ENCODE assay signal across 1 cellular context in the genomic region with DNA sequence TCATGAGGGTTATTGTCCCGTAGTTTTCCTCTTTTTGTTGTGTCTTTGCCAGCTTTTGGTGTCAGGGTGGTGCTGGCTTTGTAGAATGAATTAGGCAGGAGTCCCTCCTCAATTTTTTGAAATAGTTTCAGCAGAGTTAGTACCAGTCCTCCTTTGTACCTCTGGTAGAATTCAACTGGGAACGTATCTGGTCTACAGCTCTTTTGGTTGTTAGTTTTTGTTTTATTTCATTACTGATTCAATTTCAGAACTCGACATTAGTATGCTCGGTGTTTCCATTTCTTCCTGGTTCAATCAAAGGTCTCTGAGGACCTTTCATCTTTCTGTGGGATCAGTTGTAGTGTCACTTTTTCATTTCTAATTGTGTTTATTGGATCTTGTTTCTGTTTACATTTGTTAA.
TF ChIP-seq lines count a peak whose summit lies in the region.

No MANE protein-coding gene starts in this region.

TF ChIP-seq in A549, 52 proteins besides CTCF, POLR2A, EP300 and RAD21 (continued from another document):
- TF ChIP-seq, protein P1, sequence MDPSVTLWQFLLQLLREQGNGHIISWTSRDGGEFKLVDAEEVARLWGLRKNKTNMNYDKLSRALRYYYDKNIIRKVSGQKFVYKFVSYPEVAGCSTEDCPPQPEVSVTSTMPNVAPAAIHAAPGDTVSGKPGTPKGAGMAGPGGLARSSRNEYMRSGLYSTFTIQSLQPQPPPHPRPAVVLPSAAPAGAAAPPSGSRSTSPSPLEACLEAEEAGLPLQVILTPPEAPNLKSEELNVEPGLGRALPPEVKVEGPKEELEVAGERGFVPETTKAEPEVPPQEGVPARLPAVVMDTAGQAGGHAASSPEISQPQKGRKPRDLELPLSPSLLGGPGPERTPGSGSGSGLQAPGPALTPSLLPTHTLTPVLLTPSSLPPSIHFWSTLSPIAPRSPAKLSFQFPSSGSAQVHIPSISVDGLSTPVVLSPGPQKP (IDR thresholded peaks at IDR 0.05; ENCODE audit: low read depth, low read length) = no peak
- TF ChIP-seq RNF2 (IDR thresholded peaks at IDR 0.05; ENCODE audit: borderline replicate concordance, low read depth) = no peak
- TF ChIP-seq SREBF2 (IDR thresholded peaks at IDR 0.05) = no peak
- no peak for TF ChIP-seq CEBPB (IDR thresholded peaks at IDR 0.05)
- TF ChIP-seq ZNF302 (CRISPR knock-in tag; IDR thresholded peaks at IDR 0.05) = no peak
- TF ChIP-seq TP53 (CRISPR knock-in tag; IDR thresholded peaks at IDR 0.05) = no peak
- no peak for TF ChIP-seq ESRRA (IDR thresholded peaks at IDR 0.05; ENCODE audit: borderline replicate concordance, low read length)
- TF ChIP-seq MAZ (IDR thresholded peaks at IDR 0.05; ENCODE audit: borderline replicate concordance, low read depth, low read length) = no peak
- TF ChIP-seq, protein P2, sequence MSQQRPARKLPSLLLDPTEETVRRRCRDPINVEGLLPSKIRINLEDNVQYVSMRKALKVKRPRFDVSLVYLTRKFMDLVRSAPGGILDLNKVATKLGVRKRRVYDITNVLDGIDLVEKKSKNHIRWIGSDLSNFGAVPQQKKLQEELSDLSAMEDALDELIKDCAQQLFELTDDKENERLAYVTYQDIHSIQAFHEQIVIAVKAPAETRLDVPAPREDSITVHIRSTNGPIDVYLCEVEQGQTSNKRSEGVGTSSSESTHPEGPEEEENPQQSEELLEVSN (IDR thresholded peaks at IDR 0.05; ENCODE audit: borderline replicate concordance, low read depth) = no peak
- no peak for TF ChIP-seq ZFP36 (IDR thresholded peaks at IDR 0.05; ENCODE audit: borderline replicate concordance, partially characterized antibody)
